Comparison of ENCODE assay signal across 26 cellular contexts in genomic region chr18:75143851-75144250, GRCh38.
"Had no signal": no experiment of that assay in that cellular context is flagged by ENCODE, and none has a peak within 500 bp of the region (broad histone marks: within the 10 kb centered on the region; RNA-seq: fewer than 3 reads in every experiment).

No MANE protein-coding gene starts in this region.

- H3K4me3 Mint-ChIP-seq: immature natural killer cell; memory B cell; mesothelial cell of epicardium; naive B cell; natural killer cell treated with Interleukin-12 subunit alpha and Interleukin-12 subunit beta and Interleukin-15 and Interleukin-18, amount 100 ng/mL, for 72 hours; neural crest cell; stimulated activated effector memory CD8-positive, alpha-beta T cell treated with anti-CD3 and anti-CD28 coated beads, Interleukin-12 subunit alpha, Interleukin-12 subunit beta, amount 100 ng/mL, for 72 hours had no signal

- DNase-seq: dermis blood vessel endothelial cell; effector memory CD4-positive, alpha-beta T cell; esophagus squamous epithelium; foreskin melanocyte; hypothalamus; immature natural killer cell; mucosa of descending colon; naive B cell; right cardiac atrium; sigmoid colon; stimulated activated CD4-positive, alpha-beta T cell treated with anti-CD3 and anti-CD28 coated beads, Interleukin-2, amount 100 ng/mL, for 24 hours; stimulated activated CD4-positive, alpha-beta T cell treated with anti-CD3 and anti-CD28 coated beads, Interleukin-4, amount 100 ng/mL, for 24 hours; stimulated activated naive CD4-positive, alpha-beta T cell treated with Interleukin-2 at 50 U/mL for 16 hours; stomach; thyroid gland; trophoblast cell had no signal

- H3K36me3 ChIP-seq: esophagus squamous epithelium, neutrophil, prostate gland, sigmoid colon, stomach, thyroid gland had no signal

- H3K4me1 Mint-ChIP-seq: immature natural killer cell; naive B cell; neural crest cell; stimulated activated effector memory CD8-positive, alpha-beta T cell treated with anti-CD3 and anti-CD28 coated beads, Interleukin-12 subunit alpha, Interleukin-12 subunit beta, amount 100 ng/mL, for 72 hours had no signal

- H3K36me3 Mint-ChIP-seq: memory B cell; naive B cell; stimulated activated effector memory CD8-positive, alpha-beta T cell treated with anti-CD3 and anti-CD28 coated beads, Interleukin-12 subunit alpha, Interleukin-12 subunit beta, amount 100 ng/mL, for 72 hours had no signal

- H3K9me3 ChIP-seq: neutrophil, prostate gland, thyroid gland had no signal

- H3K4me1 ChIP-seq: esophagus squamous epithelium, parathyroid adenoma, prostate gland, sigmoid colon, stomach, thyroid gland had no signal

- H3K27ac ChIP-seq: coronary artery, esophagus squamous epithelium, neutrophil, parathyroid adenoma, prostate gland, sigmoid colon, stomach, thyroid gland had no signal

- ATAC-seq: mucosa of descending colon; right cardiac atrium; stimulated activated effector memory CD8-positive, alpha-beta T cell treated with anti-CD3 and anti-CD28 coated beads, Interleukin-12 subunit alpha, Interleukin-12 subunit beta, amount 100 ng/mL, for 72 hours had no signal

- H3K27ac Mint-ChIP-seq: immature natural killer cell; memory B cell; mesothelial cell of epicardium; naive B cell; natural killer cell treated with Interleukin-12 subunit alpha and Interleukin-12 subunit beta and Interleukin-15 and Interleukin-18, amount 100 ng/mL, for 72 hours; stimulated activated effector memory CD8-positive, alpha-beta T cell treated with anti-CD3 and anti-CD28 coated beads, Interleukin-12 subunit alpha, Interleukin-12 subunit beta, amount 100 ng/mL, for 72 hours had no signal

- H3K4me3 ChIP-seq: coronary artery, esophagus squamous epithelium, lung, mucosa of descending colon, prostate gland, sigmoid colon, stomach, thyroid gland had no signal

- H3K27me3 ChIP-seq: esophagus squamous epithelium, sigmoid colon, stomach, thyroid gland had no signal
